Comparison of ENCODE assay signal across 8 cellular contexts in genomic region chr6:15017251-15017650, GRCh38.
A peak's percentile ranks its signal among the peaks of the same experiment; 100 is the strongest.
DNase-seq lines count a peak whose midpoint lies in the region; ATAC-seq and TF ChIP-seq lines count a peak whose summit lies in the region.

No MANE protein-coding gene starts in this region.

- H3K36me3 ChIP-seq in BE2C (no peaks in the 10 kb centered on the region), GM23338 (ENCODE audit: insufficient read depth) (no peaks in the 10 kb centered on the region)

- peaks cover 70% of the 10 kb centered on the region for H3K79me2 ChIP-seq in GM23338 (replicated peaks; ENCODE audit: insufficient read depth)

- no peak overlapping the region for H2AFZ ChIP-seq in GM23338

- no peak overlapping the region for H3K4me3 Mint-ChIP-seq in GM23338
- H3K4me3 Mint-ChIP-seq in activated T-helper 1 cell treated with anti-CD3 and anti-CD28 coated beads, Interleukin-12 subunit alpha, Interleukin-12 subunit beta, Interleukin-2, Interleukin-4 antibody, amounts not matched to agents 30 ng/mL and 10 ng/mL and 1 ng/mL, durations not matched to agents 14 hours and 24 hours and 36 hours: peak overlapping the region; percentile 31

- H3K9me2 ChIP-seq in GM23338 (ENCODE audit: insufficient read depth): no peaks in the 10 kb centered on the region

- peaks cover 14% of the 10 kb centered on the region for H3K27me3 Mint-ChIP-seq in GM23338 (ENCODE audit: insufficient read depth, low read depth, poor library complexity)
- H3K27me3 Mint-ChIP-seq in activated T-helper 1 cell treated with anti-CD3 and anti-CD28 coated beads, Interleukin-12 subunit alpha, Interleukin-12 subunit beta, Interleukin-2, Interleukin-4 antibody, amounts not matched to agents 30 ng/mL and 10 ng/mL and 1 ng/mL, durations not matched to agents 14 hours and 24 hours and 36 hours (ENCODE audit: insufficient read depth): peaks cover 3% of the 10 kb centered on the region

- H3K9me3 Mint-ChIP-seq in GM23338: peaks cover 5% of the 10 kb centered on the region
- peaks cover 4% of the 10 kb centered on the region for H3K9me3 Mint-ChIP-seq in activated T-helper 1 cell treated with anti-CD3 and anti-CD28 coated beads, Interleukin-12 subunit alpha, Interleukin-12 subunit beta, Interleukin-2, Interleukin-4 antibody, amounts not matched to agents 30 ng/mL and 10 ng/mL and 1 ng/mL, durations not matched to agents 14 hours and 24 hours and 36 hours

- TF ChIP-seq CTCF in BE2C (IDR thresholded peaks at IDR 0.05; ENCODE audit: low read depth, low read length): no peak
- no peak for TF ChIP-seq CTCF in GM23338 (conservative IDR thresholded peaks at IDR 0.05; ENCODE audit: low read depth in 2 of 2)

- peak; percentile 71 for ATAC-seq in GM23338
- no peak for ATAC-seq in HG02885 (IDR thresholded peaks at IDR 0.05; ENCODE audit: poor library complexity, unreplicated experiment)
- ATAC-seq in HG03520 (IDR thresholded peaks at IDR 0.05; ENCODE audit: unreplicated experiment): no peak

- H3K4me3 ChIP-seq in BE2C (ENCODE audit: low read depth, low read length) (no peak overlapping the region), GM23338 (no peak overlapping the region)

- intact Hi-C loops in activated T-helper 1 cell treated with anti-CD3 and anti-CD28 coated beads, Interleukin-12 subunit alpha, Interleukin-12 subunit beta, Interleukin-2, Interleukin-4 antibody, amounts not matched to agents 30 ng/mL and 10 ng/mL and 1 ng/mL, durations not matched to agents 14 hours and 24 hours and 36 hours (cut with micrococcal nuclease): no loop called here

- H3F3A ChIP-seq in GM23338 (replicated peaks; ENCODE audit: low read depth): no peaks in the 10 kb centered on the region; the same call in 1 of the 2 replicates

- 0 out of 2 replicates have a peak overlapping the region, but pooled peaks have one; percentile 18 for H3K4me2 ChIP-seq in GM23338

- H3K9me3 ChIP-seq in BE2C: no peaks in the 10 kb centered on the region

- no peaks in the 10 kb centered on the region for H4K20me1 ChIP-seq in GM23338 (replicated peaks; ENCODE audit: insufficient read depth)

- H3K4me1 Mint-ChIP-seq in GM23338: peaks cover 41% of the 10 kb centered on the region
- peaks cover 41% of the 10 kb centered on the region for H3K4me1 Mint-ChIP-seq in activated T-helper 1 cell treated with anti-CD3 and anti-CD28 coated beads, Interleukin-12 subunit alpha, Interleukin-12 subunit beta, Interleukin-2, Interleukin-4 antibody, amounts not matched to agents 30 ng/mL and 10 ng/mL and 1 ng/mL, durations not matched to agents 14 hours and 24 hours and 36 hours (ENCODE audit: low read depth)

- H3K4me1 ChIP-seq in BE2C (no peaks in the 10 kb centered on the region; the same call in 1 of the 2 replicates), GM23338 (ENCODE audit: insufficient read depth) (peaks cover 38% of the 10 kb centered on the region)

- DNase-seq in BE2C (peak; percentile 24), GM23338 (ENCODE audit: low spot score) (peak; percentile 93), iPS-NIHi7 (ENCODE audit: extremely low spot score) (peak; percentile 86), HPDE6-E6E7 (ENCODE audit: extremely low spot score) (no peak), NCI-H187 (lab: John Stamatoyannopoulos, UW) (no peak)
- no peak for DNase-seq in activated T-helper 1 cell treated with anti-CD3 and anti-CD28 coated beads, Interleukin-12 subunit alpha, Interleukin-12 subunit beta, Interleukin-2, Interleukin-4 antibody, amounts not matched to agents 30 ng/mL and 10 ng/mL and 1 ng/mL, durations not matched to agents 14 hours and 24 hours and 36 hours (ENCODE audit: low spot score)

- H3K27me3 ChIP-seq in BE2C (no peaks in the 10 kb centered on the region), GM23338 (ENCODE audit: insufficient read depth) (no peaks in the 10 kb centered on the region)

- no peak overlapping the region for H3K27ac Mint-ChIP-seq in GM23338
- H3K27ac Mint-ChIP-seq in activated T-helper 1 cell treated with anti-CD3 and anti-CD28 coated beads, Interleukin-12 subunit alpha, Interleukin-12 subunit beta, Interleukin-2, Interleukin-4 antibody, amounts not matched to agents 30 ng/mL and 10 ng/mL and 1 ng/mL, durations not matched to agents 14 hours and 24 hours and 36 hours: peak overlapping the region; percentile 61

- H3K27ac ChIP-seq in GM23338 (ENCODE audit: low read depth): no peak overlapping the region

- peaks cover 42% of the 10 kb centered on the region; the same call in 2 of the 3 replicates for H3K36me3 Mint-ChIP-seq in GM23338 (ENCODE audit: low read depth)
- peaks cover 12% of the 10 kb centered on the region for H3K36me3 Mint-ChIP-seq in activated T-helper 1 cell treated with anti-CD3 and anti-CD28 coated beads, Interleukin-12 subunit alpha, Interleukin-12 subunit beta, Interleukin-2, Interleukin-4 antibody, amounts not matched to agents 30 ng/mL and 10 ng/mL and 1 ng/mL, durations not matched to agents 14 hours and 24 hours and 36 hours (ENCODE audit: low read depth)

TF ChIP-seq in GM23338, 12 proteins besides CTCF, POLR2A, EP300 and RAD21:
- TF ChIP-seq NANOG (IDR thresholded peaks at IDR 0.05; ENCODE audit: borderline replicate concordance) (no peak), REST (IDR thresholded peaks at IDR 0.05; ENCODE audit: unreplicated experiment) (no peak), POLR2AphosphoS5 (IDR thresholded peaks at IDR 0.05; ENCODE audit: low read depth) (peak; percentile 37; the same call in 1 of the 2 replicates)

Comparison
In these comparisons a context has a peak if more than half of its experiments do, and no peak if none do; other contexts are left out.
1. DNase-seq: peak in BE2C (single experiment), GM23338 (single experiment) and iPS-NIHi7 (single experiment); none in activated T-helper 1 cell treated with anti-CD3 and anti-CD28 coated beads, Interleukin-12 subunit alpha, Interleukin-12 subunit beta, Interleukin-2, Interleukin-4 antibody, amounts not matched to agents 30 ng/mL and 10 ng/mL and 1 ng/mL, durations not matched to agents 14 hours and 24 hours and 36 hours (single experiment), HPDE6-E6E7 (single experiment) and NCI-H187 (0 of 2).